13 cellular contexts compared by ENCODE assay signal in the genomic region with DNA sequence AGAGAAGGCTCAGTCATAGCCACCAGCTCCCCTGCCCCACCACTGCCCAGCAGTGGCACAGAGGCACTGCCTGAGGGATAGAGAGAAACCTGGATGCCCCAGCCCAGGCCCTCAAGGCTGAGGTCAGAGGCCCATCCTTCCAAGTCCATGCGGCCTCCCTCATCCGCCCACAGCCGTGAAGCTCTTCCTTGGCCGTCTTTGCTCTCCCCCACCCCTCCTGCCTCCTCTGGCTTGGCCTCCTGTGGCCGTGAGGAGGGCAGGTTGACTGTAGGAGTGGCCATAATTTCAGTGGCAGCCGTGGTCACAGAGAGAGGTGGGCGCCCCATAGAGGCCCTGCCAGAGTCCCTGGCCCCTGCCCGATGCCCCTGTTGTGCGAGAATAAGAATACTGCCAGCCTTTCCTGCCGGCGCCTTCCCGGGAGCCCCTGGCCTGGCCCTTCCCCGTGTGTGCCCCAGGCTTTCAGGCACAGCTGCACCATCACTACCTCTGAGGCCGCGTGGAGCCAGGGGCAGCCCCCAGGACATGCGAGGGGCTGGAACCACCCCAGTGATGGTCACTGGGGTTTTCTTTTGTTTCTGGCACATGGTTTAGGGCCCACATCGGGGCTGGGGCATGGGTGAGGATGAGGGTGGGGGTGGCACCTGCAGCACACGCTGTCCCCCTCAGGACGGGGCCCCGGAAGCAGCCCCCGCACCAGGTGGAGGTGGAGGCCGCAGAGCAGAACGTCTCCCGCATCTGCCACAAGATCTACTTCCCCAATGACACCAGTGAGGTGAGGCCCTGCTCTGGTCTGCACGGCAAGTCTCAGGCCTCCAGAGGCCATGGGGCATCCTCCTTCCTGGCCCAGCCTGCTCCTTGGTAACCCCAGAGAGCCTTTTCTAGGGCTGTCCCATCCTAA. TPM values are rescaled to one million over a fixed set of nuclear protein-coding genes. Genes with fewer than 3 reads are reported as not detected.
A peak's percentile ranks its signal among the peaks of the same experiment; 100 is the strongest.
DNase-seq lines count a peak whose midpoint lies in the region; ATAC-seq, FAIRE-seq and TF ChIP-seq lines count a peak whose summit lies in the region.
"Had no signal": no experiment of that assay in that cellular context is flagged by ENCODE, and none has a peak within 500 bp of the region (broad histone marks: within the 10 kb centered on the region; RNA-seq: fewer than 3 reads in every experiment).

No MANE protein-coding gene starts in this region.

- CTCF ChIA-PET in activated CD8-positive, alpha-beta memory T cell treated with anti-CD3 and anti-CD28 coated beads, Interleukin-2, amount 10 ng/mL, durations not matched to agents 7 days and 5 days (lab: Charles Lee) = interaction anchor here (1.2 kb wide), 1 partner anchor 17 kb away, joined by 3 read pairs; no protein-coding TSS in a partner anchor
- CTCF ChIA-PET in activated B cell treated with CpG ODN at 0.5 μM for 24 hours (lab: Charles Lee) = interaction anchor here (1.2 to 1.6 kb wide), 3 partner anchors 9 to 42 kb away, joined by 3 to 13 read pairs (median 4); no protein-coding TSS in a partner anchor

- H3K36me3 ChIP-seq in small intestine (ENCODE audit: control insufficient read depth in 2 of 2, insufficient read depth in 2 of 2, low read length in 2 of 2) = peaks cover 0 to 17% of the 10 kb centered on the region in 2 donors
- H3K36me3 ChIP-seq: cardiac muscle cell had no signal

- no peaks in the 10 kb centered on the region for H3K9me3 ChIP-seq in small intestine (ENCODE audit: control insufficient read depth, low read depth)

- POLR2A ChIA-PET in activated B cell treated with CpG ODN at 0.5 μM for 24 hours (lab: Charles Lee) = interaction anchor here (1.0 to 1.8 kb wide), 5 partner anchors 8 to 106 kb away, joined by 3 to 7 read pairs (median 4); a partner anchor contains a TSS

- no peaks in the 10 kb centered on the region for H3K36me3 Mint-ChIP-seq in activated CD8-positive, alpha-beta memory T cell treated with anti-CD3 and anti-CD28 coated beads, Interleukin-2, amount 10 ng/mL, durations not matched to agents 7 days and 5 days
- H3K36me3 Mint-ChIP-seq in activated B cell treated with CpG ODN at 0.5 μM for 24 hours (ENCODE audit: low read depth) = no peaks in the 10 kb centered on the region
- no peaks in the 10 kb centered on the region for H3K36me3 Mint-ChIP-seq in stimulated activated memory B cell treated with anti-CD40 and anti-IgM and Interleukin-4, amounts not matched to agents 10 μg/mL and 1 μg/mL and 100 μg/mL, for 72 hours

- no peak for TF ChIP-seq CTCF in activated B cell treated with CpG ODN at 0.5 μM for 24 hours (IDR thresholded peaks at IDR 0.05)

- H3K27ac Mint-ChIP-seq in activated CD8-positive, alpha-beta memory T cell treated with anti-CD3 and anti-CD28 coated beads, Interleukin-2, amount 10 ng/mL, durations not matched to agents 7 days and 5 days = no peak overlapping the region
- H3K27ac Mint-ChIP-seq in activated B cell treated with CpG ODN at 0.5 μM for 24 hours = peak overlapping the region; percentile 83
- H3K27ac Mint-ChIP-seq in stimulated activated memory B cell treated with anti-CD40 and anti-IgM and Interleukin-4, amounts not matched to agents 10 μg/mL and 1 μg/mL and 100 μg/mL, for 72 hours = peak overlapping the region; percentile 97

- peak; percentile 65 for DNase-seq in activated CD8-positive, alpha-beta memory T cell treated with anti-CD3 and anti-CD28 coated beads for 24 hours
- no peak for DNase-seq in activated CD8-positive, alpha-beta memory T cell treated with anti-CD3 and anti-CD28 coated beads, Interleukin-2, amount 10 ng/mL, durations not matched to agents 7 days and 5 days
- peak; percentile 53 for DNase-seq in activated B cell treated with CpG ODN at 0.5 μM for 24 hours
- DNase-seq in left lobe of liver (ENCODE audit: low spot score) = no peak
- DNase-seq in small intestine = no peak
- DNase-seq: activated CD8-positive, alpha-beta memory T cell treated with anti-CD3 and anti-CD28 coated beads, Interleukin-2, amount 50 U/mL, for 4 hours had no signal

- H3K27ac ChIP-seq in small intestine (ENCODE audit: low read depth in 1 of 2, low read length in 1 of 2) = no peak overlapping the region
- H3K27ac ChIP-seq: cardiac muscle cell, SK-N-MC had no signal

- intact Hi-C loops in activated B cell treated with CpG ODN at 0.5 μM for 24 hours (cut with micrococcal nuclease) = loop anchor here (1.0 to 10.0 kb wide), 3 partner anchors 12 to 548 kb away; no protein-coding TSS in a partner anchor

- H3K4me3 Mint-ChIP-seq in activated CD8-positive, alpha-beta memory T cell treated with anti-CD3 and anti-CD28 coated beads, Interleukin-2, amount 10 ng/mL, durations not matched to agents 7 days and 5 days = no peak overlapping the region
- peak overlapping the region; percentile 50 for H3K4me3 Mint-ChIP-seq in activated B cell treated with CpG ODN at 0.5 μM for 24 hours
- H3K4me3 Mint-ChIP-seq in stimulated activated memory B cell treated with anti-CD40 and anti-IgM and Interleukin-4, amounts not matched to agents 10 μg/mL and 1 μg/mL and 100 μg/mL, for 72 hours = peak overlapping the region; percentile 41

- H3K4me1 Mint-ChIP-seq in activated CD8-positive, alpha-beta memory T cell treated with anti-CD3 and anti-CD28 coated beads, Interleukin-2, amount 10 ng/mL, durations not matched to agents 7 days and 5 days = peaks cover 8% of the 10 kb centered on the region
- peaks cover 94% of the 10 kb centered on the region for H3K4me1 Mint-ChIP-seq in activated B cell treated with CpG ODN at 0.5 μM for 24 hours
- peaks cover 84% of the 10 kb centered on the region for H3K4me1 Mint-ChIP-seq in stimulated activated memory B cell treated with anti-CD40 and anti-IgM and Interleukin-4, amounts not matched to agents 10 μg/mL and 1 μg/mL and 100 μg/mL, for 72 hours

- no peak overlapping the region for H3K4me3 ChIP-seq in small intestine (ENCODE audit: low read depth in 1 of 2, low read length in 2 of 2)
- H3K4me3 ChIP-seq: cardiac muscle cell, SK-N-MC had no signal

- FAIRE-seq in small intestine (lab: Jason Lieb, UNC) = no peak

- no peaks in the 10 kb centered on the region for H3K9me3 Mint-ChIP-seq in activated CD8-positive, alpha-beta memory T cell treated with anti-CD3 and anti-CD28 coated beads, Interleukin-2, amount 10 ng/mL, durations not matched to agents 7 days and 5 days (ENCODE audit: low read depth)
- no peaks in the 10 kb centered on the region for H3K9me3 Mint-ChIP-seq in activated B cell treated with CpG ODN at 0.5 μM for 24 hours
- H3K9me3 Mint-ChIP-seq in stimulated activated memory B cell treated with anti-CD40 and anti-IgM and Interleukin-4, amounts not matched to agents 10 μg/mL and 1 μg/mL and 100 μg/mL, for 72 hours = no peaks in the 10 kb centered on the region

- 80 to 87% (median 81%) methylated on average over 23 to 25 of the region's 25 CpGs for WGBS in small intestine, 3 donors

- no peaks in the 10 kb centered on the region for H3K27me3 Mint-ChIP-seq in activated CD8-positive, alpha-beta memory T cell treated with anti-CD3 and anti-CD28 coated beads, Interleukin-2, amount 10 ng/mL, durations not matched to agents 7 days and 5 days
- H3K27me3 Mint-ChIP-seq in activated B cell treated with CpG ODN at 0.5 μM for 24 hours = no peaks in the 10 kb centered on the region
- H3K27me3 Mint-ChIP-seq in stimulated activated memory B cell treated with anti-CD40 and anti-IgM and Interleukin-4, amounts not matched to agents 10 μg/mL and 1 μg/mL and 100 μg/mL, for 72 hours = no peaks in the 10 kb centered on the region

- no peaks in the 10 kb centered on the region for H3K4me1 ChIP-seq in small intestine (ENCODE audit: control insufficient read depth in 2 of 2, insufficient read depth in 1 of 2, low read depth in 1 of 2, low read length in 1 of 2)

- H3K27me3 ChIP-seq in small intestine (ENCODE audit: control insufficient read depth in 2 of 2, insufficient read depth in 2 of 2, low read length in 2 of 2) = no peaks in the 10 kb centered on the region
- H3K27me3 ChIP-seq: cardiac muscle cell had no signal

- no peak for ATAC-seq in activated CD8-positive, alpha-beta memory T cell treated with anti-CD3 and anti-CD28 coated beads, Interleukin-2, amount 10 ng/mL, durations not matched to agents 7 days and 5 days
- ATAC-seq in GM21825 (IDR thresholded peaks at IDR 0.05; ENCODE audit: unreplicated experiment) (peak; percentile 42), activated B cell treated with CpG ODN at 0.5 μM for 24 hours (ENCODE audit: low read depth) (peak; percentile 72), HG03378 (IDR thresholded peaks at IDR 0.05; ENCODE audit: unreplicated experiment) (no peak), left lobe of liver (no peak)
- ATAC-seq in stimulated activated memory B cell treated with anti-CD40 and anti-IgM and Interleukin-4, amounts not matched to agents 10 μg/mL and 1 μg/mL and 100 μg/mL, for 72 hours = peak; percentile 80

RNA-seq across cellular contexts. Expression of a gene that starts 13.1 kb away (rescaled TPM):
- total RNA-seq in activated CD8-positive, alpha-beta memory T cell treated with anti-CD3 and anti-CD28 coated beads, Interleukin-2, amount 10 ng/mL, durations not matched to agents 7 days and 5 days = not detected
- total RNA-seq in activated B cell treated with CpG ODN at 0.5 μM for 24 hours (not detected in 2 replicates), left lobe of liver (not detected)
- under 1 TPM in 1 of 3 donors, not detected in 2; 0.18 TPM for polyA plus RNA-seq in small intestine
- total RNA-seq: cardiac muscle cell, fibroblast of villous mesenchyme, H4 had no signal

RNA-seq across cellular contexts. Expression of a gene that starts 42.5 kb away (rescaled TPM):
- total RNA-seq in activated CD8-positive, alpha-beta memory T cell treated with anti-CD3 and anti-CD28 coated beads, Interleukin-2, amount 10 ng/mL, durations not matched to agents 7 days and 5 days = 10 to 100 TPM in 1 of 2 experiments, 1 to 10 TPM in 1; 4.5 to 11.4 TPM
- 5.1 and 5.3 TPM in 2 replicates for total RNA-seq in activated B cell treated with CpG ODN at 0.5 μM for 24 hours
- 31.0 TPM for total RNA-seq in left lobe of liver
- polyA plus RNA-seq in small intestine = 10 to 100 TPM in 2 of 3 donors, 1 to 10 TPM in 1; 2.2 to 39.5 (median 10.8) TPM

Comparison
In these comparisons a context has a peak if more than half of its experiments do, and no peak if none do; other contexts are left out.
1. DNase-seq: peak in activated CD8-positive, alpha-beta memory T cell treated with anti-CD3 and anti-CD28 coated beads for 24 hours (single experiment) and activated B cell treated with CpG ODN at 0.5 μM for 24 hours (single experiment); none in activated CD8-positive, alpha-beta memory T cell treated with anti-CD3 and anti-CD28 coated beads, Interleukin-2, amount 10 ng/mL, durations not matched to agents 7 days and 5 days (single experiment), left lobe of liver (single experiment) and small intestine (single experiment).
2. ATAC-seq: peak in GM21825 (single experiment), activated B cell treated with CpG ODN at 0.5 μM for 24 hours (single experiment) and stimulated activated memory B cell treated with anti-CD40 and anti-IgM and Interleukin-4, amounts not matched to agents 10 μg/mL and 1 μg/mL and 100 μg/mL, for 72 hours (single experiment); none in activated CD8-positive, alpha-beta memory T cell treated with anti-CD3 and anti-CD28 coated beads, Interleukin-2, amount 10 ng/mL, durations not matched to agents 7 days and 5 days (single experiment), HG03378 (single experiment) and left lobe of liver (single experiment).